Comparison of ENCODE assay signal across 31 cellular contexts in the genomic region with DNA sequence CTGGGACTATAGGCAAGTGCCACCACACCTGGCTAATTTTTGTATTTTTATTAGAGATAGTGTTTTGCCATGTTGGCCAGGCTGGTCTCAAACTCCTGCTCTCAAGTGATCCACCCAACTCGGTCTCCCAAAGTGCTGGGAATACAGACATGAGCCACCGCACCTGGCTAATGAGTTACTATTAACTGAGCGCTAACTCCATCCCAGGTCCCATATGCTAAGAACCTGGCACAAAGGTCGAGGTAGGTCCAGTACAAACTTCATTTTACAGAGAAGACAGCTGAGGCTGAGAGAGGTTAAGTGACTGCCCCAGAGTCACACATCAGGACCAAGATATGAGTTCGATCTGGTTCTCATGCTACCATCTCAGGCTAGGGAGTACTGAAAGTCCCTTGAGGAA. TPM values are rescaled to one million over a fixed set of nuclear protein-coding genes. Genes with fewer than 3 reads are reported as not detected.
DNase-seq lines count a peak whose midpoint lies in the region; ATAC-seq, FAIRE-seq and TF ChIP-seq lines count a peak whose summit lies in the region.
"Had no signal": no experiment of that assay in that cellular context is flagged by ENCODE, and none has a peak within 500 bp of the region (broad histone marks: within the 10 kb centered on the region; RNA-seq: fewer than 3 reads in every experiment).

No MANE protein-coding gene starts in this region.

- peak overlapping the region; percentile 8 for H3K14ac ChIP-seq in neuronal stem cell (ENCODE audit: low read length)

- TF ChIP-seq RAD21 in A549 (conservative IDR thresholded peaks at IDR 0.05 in 1 of 2, IDR thresholded peaks at IDR 0.05 in 1 of 2): no peak
- TF ChIP-seq RAD21 in HepG2 (CRISPR knock-in tag; IDR thresholded peaks at IDR 0.05): no peak

- H3K36me3 ChIP-seq in HepG2 (replicated peaks in 1 of 2; ENCODE audit: control insufficient read depth in 1 of 2, insufficient read depth in 2 of 2, low read length in 2 of 2) (no peaks in the 10 kb centered on the region), neuronal stem cell (replicated peaks in 1 of 2; ENCODE audit: control insufficient read depth in 2 of 2, insufficient read depth in 2 of 2, low read length in 2 of 2) (no peaks in the 10 kb centered on the region), small intestine (ENCODE audit: control insufficient read depth in 2 of 2, insufficient read depth in 2 of 2, low read length in 2 of 2) (no peaks in the 10 kb centered on the region), thyroid gland (no peaks in the 10 kb centered on the region)
- H3K36me3 ChIP-seq: BE2C, BLaER1 had no signal

- CTCF ChIA-PET in A549 (lab: Yijun Ruan, JAX) (interaction anchor here (1.5 to 1.7 kb wide), 3 partner anchors 15 to 99 kb away, joined by 4 to 7 read pairs (median 7); no protein-coding TSS in a partner anchor), HepG2 (lab: Yijun Ruan, JAX; ENCODE audit: low intra/inter-chr PET ratio, low total read pairs) (no interaction called here)

- BruUV-seq in HepG2 (replicated peaks; lab: Mats Ljungman, UMichigan): no TSS peak

- H3K27ac ChIP-seq in A549 (no peak overlapping the region), HepG2 (ENCODE audit: extremely low read length, insufficient read depth, low read length) (no peak overlapping the region), neuronal stem cell (replicated peaks; ENCODE audit: low read length) (no peak overlapping the region), small intestine (ENCODE audit: low read depth in 1 of 2, low read length in 1 of 2) (no peak overlapping the region), thyroid gland (no peak overlapping the region)
- H3K27ac ChIP-seq: 22Rv1, BLaER1 had no signal

- H3K79me2 ChIP-seq in HepG2 (ENCODE audit: insufficient read depth, low read length): no peaks in the 10 kb centered on the region

- H3K4me3 ChIP-seq in A549 (no peak overlapping the region), HepG2 (replicated peaks in 1 of 3; ENCODE audit: insufficient read depth in 1 of 3, low read depth in 2 of 3, low read length in 3 of 3) (peak overlapping the region in 1 of 3 experiments; percentile 37; a peak in 1 of 6 replicates), neuronal stem cell (ENCODE audit: low read length in 2 of 2) (no peak overlapping the region), small intestine (ENCODE audit: low read depth in 1 of 2, low read length in 2 of 2) (no peak overlapping the region), thyroid gland (replicated peaks in 1 of 3) (no peak overlapping the region)
- H3K4me3 ChIP-seq: BLaER1, GM12878 had no signal

- no peak overlapping the region for H2BK5ac ChIP-seq in neuronal stem cell (ENCODE audit: low read length)

- no peak overlapping the region for H4K8ac ChIP-seq in neuronal stem cell (ENCODE audit: low read depth, low read length)

- H2AK5ac ChIP-seq in neuronal stem cell (ENCODE audit: low read depth, low read length): no peak overlapping the region

- ATAC-seq in A549 (peak; percentile 13 to 37; a peak in 2 of 6 replicates), HepG2 (peak; percentile 53)
- ATAC-seq: GM12878 had no signal

- WGBS in A549 (ENCODE audit: missing lambda C conversion rate): 56% methylated on average over 5 of the region's 5 CpGs
- WGBS in HepG2 (ENCODE audit: low lambda C conversion rate): 0% methylated on average over 5 of the region's 5 CpGs
- no CpG with 5 or more reads among the region's 5 CpGs for WGBS in neuronal stem cell (ENCODE audit: extremely low coverage in 2 of 2, insufficient read length in 2 of 2, insufficient replicate concordance in 1 of 2), 2 donors
- WGBS in small intestine, 3 donors: 14 to 68% (median 38%) methylated on average over 5 of the region's 5 CpGs
- 85 to 88% methylated on average over 5 of the region's 5 CpGs for WGBS in thyroid gland, 2 donors

- DNase-seq in A549 (ENCODE audit: low read depth in 1 of 2, low spot score in 1 of 2) (no peak), HepG2 (ENCODE audit: low spot score) (no peak), neuronal stem cell (ENCODE audit: low spot score) (no peak), small intestine (peak; percentile 87), thyroid gland (no peak), DMS79 treated with DMSO at 0.1 percent for 48 hours (lab: John Stamatoyannopoulos, UW) (no peak)
- no peak for DNase-seq in stimulated activated CD4-positive, alpha-beta T cell treated with anti-CD3 and anti-CD28 coated beads, Interleukin-2, amount 100 ng/mL, for 48 hours
- DNase-seq: ACHN; BE2C; C1 segment of cervical spinal cord; CD4-positive, alpha-beta memory T cell; CD4-positive, CD25-positive, alpha-beta regulatory T cell; CD8-positive, alpha-beta memory T cell; COR-L47; DMS 273 treated with DMSO at 0.1 percent for 48 hours; DMS153; DND-41; EL; GDM1 had no signal

- H3K79me1 ChIP-seq in neuronal stem cell (ENCODE audit: low read depth, low read length): no peaks in the 10 kb centered on the region

- in situ Hi-C loops in HepG2 (cut with HindIII; ENCODE audit: extremely low pct_ligation_motif_present, low pct_unique_long_range_greater_than_20kb): no loop called here

- no peak overlapping the region for H2BK120ac ChIP-seq in neuronal stem cell (ENCODE audit: low read depth, low read length)

- no peak overlapping the region for H3K18ac ChIP-seq in neuronal stem cell (ENCODE audit: low read length)

- H3K9me3 ChIP-seq in A549: peaks cover 10% of the 10 kb centered on the region; the same call in 2 of the 3 replicates
- H3K9me3 ChIP-seq in HepG2 (ENCODE audit: low read length): peaks cover 11% of the 10 kb centered on the region
- H3K9me3 ChIP-seq in neuronal stem cell (replicated peaks in 1 of 2; ENCODE audit: control insufficient read depth in 2 of 2, insufficient read depth in 1 of 2, low read depth in 1 of 2, low read length in 2 of 2): peaks cover 7 to 10% of the 10 kb centered on the region in 2 donors
- no peaks in the 10 kb centered on the region for H3K9me3 ChIP-seq in small intestine (ENCODE audit: control insufficient read depth, low read depth)
- H3K9me3 ChIP-seq in thyroid gland: no peaks in the 10 kb centered on the region

- POLR2A ChIA-PET in A549 (lab: Yijun Ruan, JAX) (no interaction called here), HepG2 (lab: Yijun Ruan, JAX) (interaction anchor here (0.5 to 2.2 kb wide), 3 partner anchors 10 to 41 kb away, joined by 4 to 8 read pairs (median 8); a partner anchor contains a TSS)

- TF ChIP-seq CTCF in A549 (IDR thresholded peaks at IDR 0.05) (no peak), HepG2 (CRISPR knock-in tag; IDR thresholded peaks at IDR 0.05) (no peak), thyroid gland (IDR thresholded peaks at IDR 0.05) (no peak)

- H2BK12ac ChIP-seq in neuronal stem cell (ENCODE audit: low read length): no peak overlapping the region

- no peak overlapping the region for H3K4me2 ChIP-seq in A549
- H3K4me2 ChIP-seq in HepG2 (ENCODE audit: low read depth, low read length): peak overlapping the region; percentile 71; the same call in 1 of the 2 replicates
- no peak overlapping the region for H3K4me2 ChIP-seq in neuronal stem cell (ENCODE audit: insufficient read depth, low read length, poor library complexity, severe bottlenecking)
- H3K4me2 ChIP-seq: BLaER1 had no signal

- H2AFZ ChIP-seq in HepG2 (ENCODE audit: low read length) (no peak overlapping the region), neuronal stem cell (ENCODE audit: low read length) (no peak overlapping the region)

- H3K4ac ChIP-seq in neuronal stem cell (ENCODE audit: low read length): no peak overlapping the region

- intact Hi-C loops in HepG2 (cut with micrococcal nuclease; ENCODE audit: unreplicated experiment) (no loop called here), thyroid gland (cut with DNase I) (no loop called here)

- no peaks in the 10 kb centered on the region for H4K20me1 ChIP-seq in HepG2 (ENCODE audit: insufficient read depth, low read length)
- H4K20me1 ChIP-seq: BLaER1 had no signal

- no peaks in the 10 kb centered on the region for H3K4me1 ChIP-seq in A549
- peaks cover 36% of the 10 kb centered on the region for H3K4me1 ChIP-seq in HepG2 (ENCODE audit: insufficient read depth, low read length)
- H3K4me1 ChIP-seq in neuronal stem cell (ENCODE audit: control insufficient read depth in 2 of 2, insufficient read depth in 1 of 2, low read depth in 1 of 2, low read length in 2 of 2): no peaks in the 10 kb centered on the region
- peaks cover 0 to 6% of the 10 kb centered on the region in 2 donors for H3K4me1 ChIP-seq in small intestine (ENCODE audit: control insufficient read depth in 2 of 2, insufficient read depth in 1 of 2, low read depth in 1 of 2, low read length in 1 of 2)
- H3K4me1 ChIP-seq in thyroid gland: no peaks in the 10 kb centered on the region
- H3K4me1 ChIP-seq: BE2C, BLaER1 had no signal

- FAIRE-seq in A549 (lab: Jason Lieb, UNC) (no peak), HepG2 (lab: Jason Lieb, UNC) (peak; percentile 46), small intestine (lab: Jason Lieb, UNC) (no peak)
- FAIRE-seq: GM12878, GM12892, GM18507, GM19239 had no signal

- H4K91ac ChIP-seq in neuronal stem cell (ENCODE audit: low read depth, low read length, poor library complexity): no peak overlapping the region

- no peak for TF ChIP-seq EP300 in A549 (IDR thresholded peaks at IDR 0.05)
- no peak for TF ChIP-seq EP300 in HepG2 (IDR thresholded peaks at IDR 0.05; ENCODE audit: low read depth in 2 of 2, low read length in 2 of 2)
- TF ChIP-seq EP300 in HepG2 (CRISPR knock-in tag; IDR thresholded peaks at IDR 0.05; ENCODE audit: borderline replicate concordance): no peak

- TF ChIP-seq POLR2A in A549 (IDR thresholded peaks at IDR 0.05; ENCODE audit: low read length) (no peak), HepG2 (IDR thresholded peaks at IDR 0.05; ENCODE audit: insufficient read depth in 1 of 2, low read depth in 2 of 2, low read length in 2 of 2) (no peak), thyroid gland (IDR thresholded peaks at IDR 0.05) (no peak)

- H3K9ac ChIP-seq in HepG2 (ENCODE audit: insufficient read depth, low read depth, low read length) (no peak overlapping the region), neuronal stem cell (ENCODE audit: low read depth, low read length, poor library complexity) (no peak overlapping the region)
- H3K9ac ChIP-seq: BLaER1 had no signal

- H3K27me3 ChIP-seq in HepG2 (ENCODE audit: control insufficient read depth in 1 of 2, insufficient read depth in 2 of 2, low read length in 2 of 2) (0 out of 5 replicates have a peak, but pooled peaks cover 0 to 2% of the 10 kb centered on the region in 2 experiments), neuronal stem cell (ENCODE audit: control insufficient read depth in 3 of 3, insufficient read depth in 3 of 3, low read depth in 1 of 3, low read length in 3 of 3) (peaks cover 0 to 6% (median 0%) of the 10 kb centered on the region in 3 experiments), small intestine (ENCODE audit: control insufficient read depth in 2 of 2, insufficient read depth in 2 of 2, low read length in 2 of 2) (no peaks in the 10 kb centered on the region), thyroid gland (no peaks in the 10 kb centered on the region)
- H3K27me3 ChIP-seq: BE2C, BLaER1 had no signal

- H2BK15ac ChIP-seq in neuronal stem cell (ENCODE audit: low read length): no peak overlapping the region

- H3K23ac ChIP-seq in neuronal stem cell (ENCODE audit: low read depth, low read length, poor library complexity): no peak overlapping the region

RNA-seq across cellular contexts. Expression of a gene that starts 4.5 kb away (rescaled TPM):
- polyA plus RNA-seq in A549 (2011; rRNA removed) (0.21 TPM in 1 of 2 replicates, not detected in the other), A549 (2017; fragmentation: RNase III; extraction: RNeasy Plus Mini Kit Qiagen cat#74134 plus additional on column Dnase treatment) (not detected in 3 replicates), HepG2 (2011; rRNA removed) (0.33 and 0.59 TPM in 2 replicates), small intestine (10 to 100 TPM in 1 of 3 donors, 1 to 10 TPM in 2; 1.3 to 19.9 (median 9.2) TPM)
- not detected in 2 replicates for polyA plus RNA-seq in A549 (2012; cell fraction: cytosol; rRNA removed)
- polyA plus RNA-seq in A549 (2012; cell fraction: nucleus; rRNA removed): not detected in 2 replicates
- not detected in 2 replicates for polyA minus RNA-seq in A549 (2011; rRNA and poly(A)+ RNA removed)
- total RNA-seq in HepG2 (2016; rRNA removed; fragmentation: Illumina TruSeq; extraction: Trizol) (0.87 and 1.4 TPM in 2 replicates), thyroid gland (not detected)
- total RNA-seq in HepG2 (2016; cell fraction: cytosol; rRNA removed; fragmentation: Illumina TruSeq; extraction: Trizol; ENCODE audit: low read depth): 1.4 and 1.6 TPM in 2 replicates
- total RNA-seq in HepG2 (2016; cell fraction: insoluble cytoplasmic fraction; rRNA removed; fragmentation: Illumina TruSeq; extraction: Trizol): 1.4 and 2.0 TPM in 2 replicates
- total RNA-seq in HepG2 (2016; cell fraction: membrane; rRNA removed; fragmentation: Illumina TruSeq; extraction: Trizol): 1.3 and 1.4 TPM in 2 replicates
- total RNA-seq in HepG2 (2016; cell fraction: nucleus; rRNA removed; fragmentation: Illumina TruSeq; extraction: Trizol): 1.1 TPM in 1 of 2 replicates, not detected in the other
- polyA plus RNA-seq in HepG2 (2011; cell fraction: cytosol; rRNA removed): 0.42 and 0.54 TPM in 2 replicates
- polyA plus RNA-seq in HepG2 (2011; cell fraction: nucleus; rRNA removed): not detected in 2 replicates
- 0.41 and 0.44 TPM in 2 replicates for polyA plus RNA-seq in HepG2 (2012)
- 1.4 and 1.7 TPM in 2 replicates for polyA plus RNA-seq in HepG2 (2016; cell fraction: cytosol; fragmentation: Illumina TruSeq; extraction: Trizol; ENCODE audit: low read depth)
- polyA plus RNA-seq in HepG2 (2016; cell fraction: insoluble cytoplasmic fraction; fragmentation: Illumina TruSeq; extraction: Trizol; ENCODE audit: low read depth): 1.0 and 1.1 TPM in 2 replicates
- polyA plus RNA-seq in HepG2 (2016; cell fraction: membrane; fragmentation: Illumina TruSeq; extraction: Trizol; ENCODE audit: low read depth): 1.1 and 1.2 TPM in 2 replicates
- polyA plus RNA-seq in HepG2 (2016; cell fraction: nucleus; fragmentation: Illumina TruSeq; extraction: Trizol; ENCODE audit: insufficient read depth, low read depth): 1.7 TPM in 1 of 2 replicates, not detected in the other
- polyA minus RNA-seq in HepG2 (2011; rRNA and poly(A)+ RNA removed; ENCODE audit: low replicate concordance): not detected in 2 replicates
- not detected in 2 replicates for polyA minus RNA-seq in HepG2 (2011; cell fraction: cytosol; rRNA and poly(A)+ RNA removed)
- polyA minus RNA-seq in HepG2 (2011; cell fraction: nucleus; rRNA and poly(A)+ RNA removed): not detected in 2 replicates
- polyA plus RNA-seq in neuronal stem cell (2013, experiment 1 of 2): 0.22 TPM
- 0.19 TPM for polyA plus RNA-seq in neuronal stem cell (2013, experiment 2 of 2)
- total RNA-seq: A172; A673; CD4-positive, alpha-beta memory T cell; CD4-positive, CD25-positive, alpha-beta regulatory T cell; CD8-positive, alpha-beta memory T cell; Daoy; G401; GM12878 had no signal
- polyA plus RNA-seq: CD14-positive monocyte; CD8-positive, alpha-beta memory T cell; GM12878 had no signal

RNA-seq across cellular contexts. Expression of a gene that starts 29.9 kb away (rescaled TPM):
- polyA plus RNA-seq in A549 (2011; rRNA removed) (1.6 and 2.6 TPM in 2 replicates), A549 (2017; fragmentation: RNase III; extraction: RNeasy Plus Mini Kit Qiagen cat#74134 plus additional on column Dnase treatment) (0.87 to 1.6 TPM (median 0.95 TPM) in 3 replicates), HepG2 (2011; rRNA removed) (4.8 and 5.8 TPM in 2 replicates), small intestine (1 to 10 TPM; 1.4 to 8.1 (median 1.6) TPM)
- polyA plus RNA-seq in A549 (2012; cell fraction: cytosol; rRNA removed): 0.52 and 0.79 TPM in 2 replicates
- 0.29 and 0.34 TPM in 2 replicates for polyA plus RNA-seq in A549 (2012; cell fraction: nucleus; rRNA removed)
- polyA minus RNA-seq in A549 (2011; rRNA and poly(A)+ RNA removed): 1.2 and 1.3 TPM in 2 replicates
- total RNA-seq in HepG2 (2016; rRNA removed; fragmentation: Illumina TruSeq; extraction: Trizol) (3.4 and 7.0 TPM in 2 replicates), thyroid gland (1 to 10 TPM in 3 of 4 donors, not detected in 1; 3.1 to 6.5 (median 3.8) TPM)
- total RNA-seq in HepG2 (2016; cell fraction: cytosol; rRNA removed; fragmentation: Illumina TruSeq; extraction: Trizol; ENCODE audit: low read depth): 1.7 and 1.8 TPM in 2 replicates
- 3.3 and 4.9 TPM in 2 replicates for total RNA-seq in HepG2 (2016; cell fraction: insoluble cytoplasmic fraction; rRNA removed; fragmentation: Illumina TruSeq; extraction: Trizol)
- total RNA-seq in HepG2 (2016; cell fraction: membrane; rRNA removed; fragmentation: Illumina TruSeq; extraction: Trizol): 1.4 and 1.9 TPM in 2 replicates
- 1.8 and 2.1 TPM in 2 replicates for total RNA-seq in HepG2 (2016; cell fraction: nucleus; rRNA removed; fragmentation: Illumina TruSeq; extraction: Trizol)
- polyA plus RNA-seq in HepG2 (2011; cell fraction: cytosol; rRNA removed): 4.1 and 5.0 TPM in 2 replicates
- polyA plus RNA-seq in HepG2 (2011; cell fraction: nucleus; rRNA removed): 2.5 and 3.0 TPM in 2 replicates
- polyA plus RNA-seq in HepG2 (2012): 4.1 and 6.6 TPM in 2 replicates
- 0.69 and 0.86 TPM in 2 replicates for polyA plus RNA-seq in HepG2 (2016; cell fraction: cytosol; fragmentation: Illumina TruSeq; extraction: Trizol; ENCODE audit: low read depth)
- polyA plus RNA-seq in HepG2 (2016; cell fraction: insoluble cytoplasmic fraction; fragmentation: Illumina TruSeq; extraction: Trizol; ENCODE audit: low read depth): 4.5 and 4.9 TPM in 2 replicates
- polyA plus RNA-seq in HepG2 (2016; cell fraction: membrane; fragmentation: Illumina TruSeq; extraction: Trizol; ENCODE audit: low read depth): 0.82 and 0.95 TPM in 2 replicates
- polyA plus RNA-seq in HepG2 (2016; cell fraction: nucleus; fragmentation: Illumina TruSeq; extraction: Trizol; ENCODE audit: insufficient read depth, low read depth): 2.4 and 2.7 TPM in 2 replicates
- polyA minus RNA-seq in HepG2 (2011; rRNA and poly(A)+ RNA removed; ENCODE audit: low replicate concordance): 0.91 and 4.7 TPM in 2 replicates
- 0.79 and 1.8 TPM in 2 replicates for polyA minus RNA-seq in HepG2 (2011; cell fraction: cytosol; rRNA and poly(A)+ RNA removed)
- 2.3 and 3.9 TPM in 2 replicates for polyA minus RNA-seq in HepG2 (2011; cell fraction: nucleus; rRNA and poly(A)+ RNA removed)
- polyA plus RNA-seq in neuronal stem cell (2013, experiment 1 of 2): 4.2 TPM
- polyA plus RNA-seq in neuronal stem cell (2013, experiment 2 of 2): 4.0 TPM

RNA-seq across cellular contexts. Expression of a gene that starts 36.9 kb away (rescaled TPM):
- polyA plus RNA-seq in A549 (2011; rRNA removed) (0.44 and 0.72 TPM in 2 replicates), A549 (2017; fragmentation: RNase III; extraction: RNeasy Plus Mini Kit Qiagen cat#74134 plus additional on column Dnase treatment) (1.0 to 1.9 TPM (median 1.4 TPM) in 3 replicates), HepG2 (2011; rRNA removed) (0.08 and 0.09 TPM in 2 replicates), small intestine (10 to 100 TPM in 1 of 3 donors, under 1 TPM in 2; 0.54 to 10.8 (median 0.67) TPM)
- polyA plus RNA-seq in A549 (2012; cell fraction: cytosol; rRNA removed): 1.0 TPM in 2 replicates
- polyA plus RNA-seq in A549 (2012; cell fraction: nucleus; rRNA removed): 1.4 and 2.4 TPM in 2 replicates
- 0.91 and 1.8 TPM in 2 replicates for polyA minus RNA-seq in A549 (2011; rRNA and poly(A)+ RNA removed)
- total RNA-seq in HepG2 (2016; rRNA removed; fragmentation: Illumina TruSeq; extraction: Trizol) (0.46 and 0.80 TPM in 2 replicates), thyroid gland (1 to 10 TPM in 1 of 4 donors, under 1 TPM in 1, not detected in 2; 0.33 to 1.6 TPM)
- total RNA-seq in HepG2 (2016; cell fraction: cytosol; rRNA removed; fragmentation: Illumina TruSeq; extraction: Trizol; ENCODE audit: low read depth): 0.44 and 0.61 TPM in 2 replicates
- total RNA-seq in HepG2 (2016; cell fraction: insoluble cytoplasmic fraction; rRNA removed; fragmentation: Illumina TruSeq; extraction: Trizol): 0.37 and 0.48 TPM in 2 replicates
- total RNA-seq in HepG2 (2016; cell fraction: membrane; rRNA removed; fragmentation: Illumina TruSeq; extraction: Trizol): 1.1 TPM in 2 replicates
- total RNA-seq in HepG2 (2016; cell fraction: nucleus; rRNA removed; fragmentation: Illumina TruSeq; extraction: Trizol): 0.56 and 0.75 TPM in 2 replicates
- polyA plus RNA-seq in HepG2 (2011; cell fraction: cytosol; rRNA removed): 0.09 TPM in 1 of 2 replicates, not detected in the other
- 0.27 and 0.28 TPM in 2 replicates for polyA plus RNA-seq in HepG2 (2011; cell fraction: nucleus; rRNA removed)
- 0.05 TPM in 1 of 2 replicates, not detected in the other for polyA plus RNA-seq in HepG2 (2012)
- 0.61 and 0.75 TPM in 2 replicates for polyA plus RNA-seq in HepG2 (2016; cell fraction: cytosol; fragmentation: Illumina TruSeq; extraction: Trizol; ENCODE audit: low read depth)
- 0.61 and 1.6 TPM in 2 replicates for polyA plus RNA-seq in HepG2 (2016; cell fraction: insoluble cytoplasmic fraction; fragmentation: Illumina TruSeq; extraction: Trizol; ENCODE audit: low read depth)
- 0.93 and 1.2 TPM in 2 replicates for polyA plus RNA-seq in HepG2 (2016; cell fraction: membrane; fragmentation: Illumina TruSeq; extraction: Trizol; ENCODE audit: low read depth)
- polyA plus RNA-seq in HepG2 (2016; cell fraction: nucleus; fragmentation: Illumina TruSeq; extraction: Trizol; ENCODE audit: insufficient read depth, low read depth): 1.5 and 3.3 TPM in 2 replicates
- polyA minus RNA-seq in HepG2 (2011; rRNA and poly(A)+ RNA removed; ENCODE audit: low replicate concordance): 0.18 TPM in 1 of 2 replicates, not detected in the other
- polyA minus RNA-seq in HepG2 (2011; cell fraction: cytosol; rRNA and poly(A)+ RNA removed): not detected in 2 replicates
- not detected in 2 replicates for polyA minus RNA-seq in HepG2 (2011; cell fraction: nucleus; rRNA and poly(A)+ RNA removed)
- polyA plus RNA-seq in neuronal stem cell (2013, experiment 1 of 2): 104 TPM
- polyA plus RNA-seq in neuronal stem cell (2013, experiment 2 of 2): 105 TPM
- total RNA-seq: CD4-positive, alpha-beta memory T cell; CD4-positive, CD25-positive, alpha-beta regulatory T cell; GM12878 had no signal
- polyA plus RNA-seq: AG04450; CD14-positive monocyte; CD4-positive, alpha-beta memory T cell; CD4-positive, CD25-positive, alpha-beta regulatory T cell; CD8-positive, alpha-beta memory T cell had no signal

RNA-seq across cellular contexts. Expression of a gene that starts 39.0 kb away (rescaled TPM):
- polyA plus RNA-seq in A549 (2011; rRNA removed) (not detected in 2 replicates), A549 (2017; fragmentation: RNase III; extraction: RNeasy Plus Mini Kit Qiagen cat#74134 plus additional on column Dnase treatment) (not detected in 3 replicates), HepG2 (2011; rRNA removed) (not detected in 2 replicates), small intestine (not detected)
- not detected in 2 replicates for polyA plus RNA-seq in A549 (2012; cell fraction: cytosol; rRNA removed)
- not detected in 2 replicates for polyA plus RNA-seq in A549 (2012; cell fraction: nucleus; rRNA removed)
- polyA minus RNA-seq in A549 (2011; rRNA and poly(A)+ RNA removed): under 0.01 TPM in 2 replicates
- total RNA-seq in HepG2 (2016; rRNA removed; fragmentation: Illumina TruSeq; extraction: Trizol) (623 and 7,407 TPM in 2 replicates), thyroid gland (under 1 TPM; under 0.01 TPM)
- total RNA-seq in HepG2 (2016; cell fraction: cytosol; rRNA removed; fragmentation: Illumina TruSeq; extraction: Trizol; ENCODE audit: low read depth): 43,967 and 49,615 TPM in 2 replicates
- 747 and 6,785 TPM in 2 replicates for total RNA-seq in HepG2 (2016; cell fraction: insoluble cytoplasmic fraction; rRNA removed; fragmentation: Illumina TruSeq; extraction: Trizol)
- 4,501 and 5,797 TPM in 2 replicates for total RNA-seq in HepG2 (2016; cell fraction: membrane; rRNA removed; fragmentation: Illumina TruSeq; extraction: Trizol)
- 25,631 and 27,214 TPM in 2 replicates for total RNA-seq in HepG2 (2016; cell fraction: nucleus; rRNA removed; fragmentation: Illumina TruSeq; extraction: Trizol)
- under 0.01 TPM in 2 replicates for polyA plus RNA-seq in HepG2 (2011; cell fraction: cytosol; rRNA removed)
- under 0.01 TPM in 2 replicates for polyA plus RNA-seq in HepG2 (2011; cell fraction: nucleus; rRNA removed)
- 161 and 404 TPM in 2 replicates for polyA plus RNA-seq in HepG2 (2012)
- 58.8 TPM in 1 of 2 replicates, not detected in the other for polyA plus RNA-seq in HepG2 (2016; cell fraction: cytosol; fragmentation: Illumina TruSeq; extraction: Trizol; ENCODE audit: low read depth)
- not detected in 2 replicates for polyA plus RNA-seq in HepG2 (2016; cell fraction: insoluble cytoplasmic fraction; fragmentation: Illumina TruSeq; extraction: Trizol; ENCODE audit: low read depth)
- polyA plus RNA-seq in HepG2 (2016; cell fraction: membrane; fragmentation: Illumina TruSeq; extraction: Trizol; ENCODE audit: low read depth): not detected in 2 replicates
- polyA plus RNA-seq in HepG2 (2016; cell fraction: nucleus; fragmentation: Illumina TruSeq; extraction: Trizol; ENCODE audit: insufficient read depth, low read depth): 62.4 TPM in 1 of 2 replicates, not detected in the other
- under 0.01 TPM in 2 replicates for polyA minus RNA-seq in HepG2 (2011; rRNA and poly(A)+ RNA removed; ENCODE audit: low replicate concordance)
- polyA minus RNA-seq in HepG2 (2011; cell fraction: cytosol; rRNA and poly(A)+ RNA removed): 32,519 and 40,246 TPM in 2 replicates
- polyA minus RNA-seq in HepG2 (2011; cell fraction: nucleus; rRNA and poly(A)+ RNA removed): under 0.01 TPM in 2 replicates
- not detected for polyA plus RNA-seq in neuronal stem cell (2013, experiment 1 of 2)
- not detected for polyA plus RNA-seq in neuronal stem cell (2013, experiment 2 of 2)
- total RNA-seq: G401 had no signal
- polyA plus RNA-seq: AG04450; CD14-positive monocyte; CD4-positive, alpha-beta memory T cell; CD4-positive, CD25-positive, alpha-beta regulatory T cell; CD8-positive, alpha-beta memory T cell had no signal

RNA-seq across cellular contexts. Expression of a gene that starts 40.3 kb away (rescaled TPM):
- polyA plus RNA-seq in A549 (2011; rRNA removed) (under 0.01 TPM in 1 of 2 replicates, not detected in the other), A549 (2017; fragmentation: RNase III; extraction: RNeasy Plus Mini Kit Qiagen cat#74134 plus additional on column Dnase treatment) (not detected in 3 replicates), HepG2 (2011; rRNA removed) (under 0.01 TPM in 2 replicates), small intestine (not detected)
- not detected in 2 replicates for polyA plus RNA-seq in A549 (2012; cell fraction: cytosol; rRNA removed)
- not detected in 2 replicates for polyA plus RNA-seq in A549 (2012; cell fraction: nucleus; rRNA removed)
- under 0.01 TPM in 2 replicates for polyA minus RNA-seq in A549 (2011; rRNA and poly(A)+ RNA removed)
- total RNA-seq in HepG2 (2016; rRNA removed; fragmentation: Illumina TruSeq; extraction: Trizol) (1,104 and 11,327 TPM in 2 replicates), thyroid gland (under 1 TPM; under 0.01 TPM)
- 75,622 and 87,357 TPM in 2 replicates for total RNA-seq in HepG2 (2016; cell fraction: cytosol; rRNA removed; fragmentation: Illumina TruSeq; extraction: Trizol; ENCODE audit: low read depth)
- total RNA-seq in HepG2 (2016; cell fraction: insoluble cytoplasmic fraction; rRNA removed; fragmentation: Illumina TruSeq; extraction: Trizol): 1,281 and 10,696 TPM in 2 replicates
- 7,098 and 8,950 TPM in 2 replicates for total RNA-seq in HepG2 (2016; cell fraction: membrane; rRNA removed; fragmentation: Illumina TruSeq; extraction: Trizol)
- 36,023 and 40,311 TPM in 2 replicates for total RNA-seq in HepG2 (2016; cell fraction: nucleus; rRNA removed; fragmentation: Illumina TruSeq; extraction: Trizol)
- polyA plus RNA-seq in HepG2 (2011; cell fraction: cytosol; rRNA removed): under 0.01 TPM in 2 replicates
- under 0.01 TPM in 2 replicates for polyA plus RNA-seq in HepG2 (2011; cell fraction: nucleus; rRNA removed)
- polyA plus RNA-seq in HepG2 (2012): 161 and 363 TPM in 2 replicates
- 126 TPM in 1 of 2 replicates, not detected in the other for polyA plus RNA-seq in HepG2 (2016; cell fraction: cytosol; fragmentation: Illumina TruSeq; extraction: Trizol; ENCODE audit: low read depth)
- polyA plus RNA-seq in HepG2 (2016; cell fraction: insoluble cytoplasmic fraction; fragmentation: Illumina TruSeq; extraction: Trizol; ENCODE audit: low read depth): not detected in 2 replicates
- not detected in 2 replicates for polyA plus RNA-seq in HepG2 (2016; cell fraction: membrane; fragmentation: Illumina TruSeq; extraction: Trizol; ENCODE audit: low read depth)
- polyA plus RNA-seq in HepG2 (2016; cell fraction: nucleus; fragmentation: Illumina TruSeq; extraction: Trizol; ENCODE audit: insufficient read depth, low read depth): 46.8 TPM in 1 of 2 replicates, not detected in the other
- polyA minus RNA-seq in HepG2 (2011; rRNA and poly(A)+ RNA removed; ENCODE audit: low replicate concordance): under 0.01 TPM in 2 replicates
- 35,022 and 47,630 TPM in 2 replicates for polyA minus RNA-seq in HepG2 (2011; cell fraction: cytosol; rRNA and poly(A)+ RNA removed)
- under 0.01 TPM in 2 replicates for polyA minus RNA-seq in HepG2 (2011; cell fraction: nucleus; rRNA and poly(A)+ RNA removed)
- not detected for polyA plus RNA-seq in neuronal stem cell (2013, experiment 1 of 2)
- not detected for polyA plus RNA-seq in neuronal stem cell (2013, experiment 2 of 2)
- total RNA-seq: G401 had no signal
- polyA plus RNA-seq: CD4-positive, alpha-beta memory T cell had no signal
